ENCODE assay signal across 8 cellular contexts in genomic region chr19:19064811-19065745, GRCh38. TPM values are rescaled to one million over a fixed set of nuclear protein-coding genes. Genes with fewer than 3 reads are reported as not detected.
DNase-seq lines count a peak whose midpoint lies in the region; ATAC-seq, FAIRE-seq and TF ChIP-seq lines count a peak whose summit lies in the region.

No MANE protein-coding gene starts in this region.

- H3K4me3 Mint-ChIP-seq in astrocyte (ENCODE audit: unreplicated experiment) = peak overlapping the region; percentile 84

- H3K27ac ChIP-seq in astrocyte (ENCODE audit: low read depth, low read length) = no peak overlapping the region

- peaks cover 16% of the 10 kb centered on the region for H4K20me1 ChIP-seq in astrocyte (ENCODE audit: insufficient read depth, low read length)

- FAIRE-seq in astrocyte (lab: Jason Lieb, UNC) = no peak

- H2AFZ ChIP-seq in astrocyte (ENCODE audit: low read depth, low read length) = peak overlapping the region; percentile 40

- H3K4me1 ChIP-seq in astrocyte (ENCODE audit: insufficient read depth, low read length) = peaks cover 22% of the 10 kb centered on the region

- H3K36me3 Mint-ChIP-seq in astrocyte (ENCODE audit: low read depth, unreplicated experiment) = peaks cover 5% of the 10 kb centered on the region

- H3K9me3 ChIP-seq in astrocyte (ENCODE audit: insufficient read depth, low read depth, low read length) = no peaks in the 10 kb centered on the region

- H3K27me3 Mint-ChIP-seq in astrocyte (ENCODE audit: low read depth, unreplicated experiment) = no peaks in the 10 kb centered on the region

- ATAC-seq in GM19395 (IDR thresholded peaks at IDR 0.05; ENCODE audit: unreplicated experiment) = no peak

- no peak overlapping the region for H3K27ac Mint-ChIP-seq in astrocyte (ENCODE audit: unreplicated experiment)

- peak overlapping the region; percentile 74 for H3K9ac ChIP-seq in astrocyte (ENCODE audit: low read length)

- peak overlapping the region; percentile 65 for H3K4me3 ChIP-seq in astrocyte (ENCODE audit: insufficient read depth, low read depth, low read length)

- H3K27me3 ChIP-seq in astrocyte (ENCODE audit: insufficient read depth, low read length) = no peaks in the 10 kb centered on the region

- H3K36me3 ChIP-seq in astrocyte (ENCODE audit: insufficient read depth, low read length) = no peaks in the 10 kb centered on the region

- DNase-seq in GM03348 (ENCODE audit: low spot score) (peak; percentile 50), NCI-H82 (lab: John Stamatoyannopoulos, UW) (peak; percentile 80), astrocyte (ENCODE audit: low read depth) (no peak), kidney tubule cell (ENCODE audit: low spot score) (peak; percentile 7), cortex of kidney (lab: John Stamatoyannopoulos, UW) (no peak), pons (ENCODE audit: low spot score) (no peak)
- DNase-seq in stimulated activated CD4-positive, alpha-beta T cell treated with anti-CD3 and anti-CD28 coated beads, TNF-alpha, amount 100 ng/mL, for 24 hours (ENCODE audit: low read depth in 3 of 3) = peak in 2 of 3 experiments; percentile 19 to 41

- H3K4me2 ChIP-seq in astrocyte (ENCODE audit: low read length) = peak overlapping the region; percentile 85

- H3K9me3 Mint-ChIP-seq in astrocyte (ENCODE audit: unreplicated experiment) = no peaks in the 10 kb centered on the region

- TF ChIP-seq CTCF in astrocyte (IDR thresholded peaks at IDR 0.05; ENCODE audit: insufficient read depth, low read depth, low read length) = no peak

- no peaks in the 10 kb centered on the region for H3K79me2 ChIP-seq in astrocyte (ENCODE audit: insufficient read depth, low read length)

- H3K4me1 Mint-ChIP-seq in astrocyte (ENCODE audit: low read depth, unreplicated experiment) = peaks cover 14% of the 10 kb centered on the region

RNA-seq across cellular contexts. Expression of gene SLC25A42, which starts 1.3 kb away (rescaled TPM):
- 7.6 and 7.9 TPM in 2 replicates for total RNA-seq in astrocyte

RNA-seq across cellular contexts. Expression of gene ARMC6, which starts 31.7 kb away (rescaled TPM):
- 31.9 and 36.0 TPM in 2 replicates for total RNA-seq in astrocyte

RNA-seq across cellular contexts. Expression of gene SUGP2, which starts 31.8 kb away (rescaled TPM):
- total RNA-seq in astrocyte = 73.8 and 77.6 TPM in 2 replicates

Comparison
In these comparisons a context has a peak if more than half of its experiments do, and no peak if none do; other contexts are left out.
1. DNase-seq: peak in GM03348 (single experiment), NCI-H82 (single experiment), kidney tubule cell (single experiment) and stimulated activated CD4-positive, alpha-beta T cell treated with anti-CD3 and anti-CD28 coated beads, TNF-alpha, amount 100 ng/mL, for 24 hours (2 of 3); none in astrocyte (single experiment), cortex of kidney (single experiment) and pons (single experiment).